ENCODE assay signal across 17 cellular contexts in the genomic region with DNA sequence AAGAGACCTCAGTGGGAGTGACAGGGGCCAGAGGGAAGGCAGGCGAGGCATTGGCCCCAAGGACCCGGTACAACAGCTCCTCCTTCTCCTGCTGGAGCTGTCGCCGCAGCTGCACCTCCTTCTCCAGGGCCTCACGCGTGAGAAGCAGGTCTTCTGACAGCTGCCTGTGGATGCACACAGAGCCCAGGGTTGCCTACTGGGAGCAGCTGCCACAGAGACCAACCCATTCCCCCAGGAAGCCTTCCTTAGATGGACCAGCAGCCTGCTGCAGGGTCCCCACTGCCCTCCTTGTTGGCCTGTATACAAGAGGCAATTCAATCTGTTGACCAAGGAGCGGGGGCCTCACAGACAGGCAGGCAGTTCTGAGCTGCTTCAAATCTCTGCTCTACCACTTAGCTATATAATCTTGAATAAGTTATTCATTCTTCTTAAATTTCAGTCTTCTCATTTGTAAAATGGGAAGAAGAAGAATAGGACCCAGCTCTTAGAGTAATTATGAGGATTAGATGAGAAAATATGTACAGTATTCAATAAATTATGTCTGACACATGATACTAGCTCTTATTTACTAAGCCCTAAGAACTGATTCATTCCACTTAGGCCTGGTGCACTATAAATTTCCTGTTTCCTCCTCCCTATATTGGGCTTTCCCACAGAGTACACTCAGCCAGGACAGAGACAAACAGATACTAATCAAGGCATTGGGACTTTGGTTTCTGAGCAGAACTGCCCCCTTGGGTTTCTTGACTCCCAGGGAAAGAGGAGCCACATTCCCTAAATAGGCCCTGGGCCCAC. TPM values are rescaled to one million over a fixed set of nuclear protein-coding genes. Genes with fewer than 3 reads are reported as not detected.
DNase-seq lines count a peak whose midpoint lies in the region; ATAC-seq and FAIRE-seq lines count a peak whose summit lies in the region.
"Had no signal": no experiment of that assay in that cellular context is flagged by ENCODE, and none has a peak within 500 bp of the region (broad histone marks: within the 10 kb centered on the region; RNA-seq: fewer than 3 reads in every experiment).

No MANE protein-coding gene starts in this region.

- H3K27me3 Mint-ChIP-seq in effector memory CD8-positive, alpha-beta T cell: no peaks in the 10 kb centered on the region
- H3K27me3 Mint-ChIP-seq: activated CD4-positive, alpha-beta T cell treated with anti-CD3 and anti-CD28 coated beads for 36 hours had no signal

- H3K14ac ChIP-seq in neuronal stem cell (ENCODE audit: low read length): no peak overlapping the region

- peak overlapping the region; percentile 1 for H3K18ac ChIP-seq in neuronal stem cell (ENCODE audit: low read length)

- no peak overlapping the region for H3K9ac ChIP-seq in neuronal stem cell (ENCODE audit: low read depth, low read length, poor library complexity)

- no peak overlapping the region for H2BK15ac ChIP-seq in neuronal stem cell (ENCODE audit: low read length)

- peaks cover 53% of the 10 kb centered on the region for H3K36me3 Mint-ChIP-seq in effector memory CD8-positive, alpha-beta T cell (ENCODE audit: insufficient read depth)

- H3K4me1 ChIP-seq in neuronal stem cell (ENCODE audit: control insufficient read depth in 2 of 2, insufficient read depth in 1 of 2, low read depth in 1 of 2, low read length in 2 of 2): peaks cover 0 to 1% of the 10 kb centered on the region in 2 donors
- H3K4me1 ChIP-seq: A549, tibial nerve had no signal

- H4K91ac ChIP-seq in neuronal stem cell (ENCODE audit: low read depth, low read length, poor library complexity): no peak overlapping the region

- no peak for FAIRE-seq in frontal cortex (lab: Jason Lieb, UNC)
- FAIRE-seq: A549, endometrium had no signal

- no peak overlapping the region for H2BK5ac ChIP-seq in neuronal stem cell (ENCODE audit: low read length)

- H4K8ac ChIP-seq in neuronal stem cell (ENCODE audit: low read depth, low read length): no peak overlapping the region

- peak; percentile 38 for DNase-seq in NCI-H1436 (lab: John Stamatoyannopoulos, UW)
- no peak for DNase-seq in NCI-H1436 treated with DMSO at 0.1 percent for 48 hours (lab: John Stamatoyannopoulos, UW)
- peak; percentile 27 for DNase-seq in LHCN-M2 (ENCODE audit: low read depth)
- DNase-seq in effector memory CD8-positive, alpha-beta T cell: no peak
- no peak for DNase-seq in neuronal stem cell (ENCODE audit: low spot score)
- no peak for DNase-seq in GOT3 (lab: John Stamatoyannopoulos, UW)
- no peak for DNase-seq in frontal cortex (ENCODE audit: low spot score in 2 of 2)
- DNase-seq: activated CD4-positive, alpha-beta T cell treated with anti-CD3 and anti-CD28 coated beads for 36 hours; activated effector memory CD4-positive, alpha-beta T cell treated with Interleukin-2 at 50 U/mL for 16 hours; brain microvascular endothelial cell; NCI-H2227 treated with DMSO at 0.1 percent for 48 hours; OCI-M1 had no signal

- no peak overlapping the region for H3K4me3 Mint-ChIP-seq in effector memory CD8-positive, alpha-beta T cell
- H3K4me3 Mint-ChIP-seq: activated CD4-positive, alpha-beta T cell treated with anti-CD3 and anti-CD28 coated beads for 36 hours; T-helper 1 cell treated with Interleukin-12 subunit alpha and Interleukin-12 subunit beta and Interleukin-4 antibody, amounts not matched to agents 30 μg/mL and 1 μg/mL, for 36 hours had no signal

- H3K27ac Mint-ChIP-seq in effector memory CD8-positive, alpha-beta T cell: peak overlapping the region; percentile 35 to 73
- H3K27ac Mint-ChIP-seq: T-helper 1 cell treated with Interleukin-12 subunit alpha and Interleukin-12 subunit beta and Interleukin-4 antibody, amounts not matched to agents 30 μg/mL and 1 μg/mL, for 36 hours had no signal

- H2BK12ac ChIP-seq in neuronal stem cell (ENCODE audit: low read length): no peak overlapping the region

- H3K9me3 ChIP-seq in neuronal stem cell (replicated peaks in 1 of 2; ENCODE audit: control insufficient read depth in 2 of 2, insufficient read depth in 1 of 2, low read depth in 1 of 2, low read length in 2 of 2): no peaks in the 10 kb centered on the region

- H2AK5ac ChIP-seq in neuronal stem cell (ENCODE audit: low read depth, low read length): no peak overlapping the region

- no peak overlapping the region for H3K4me2 ChIP-seq in neuronal stem cell (ENCODE audit: insufficient read depth, low read length, poor library complexity, severe bottlenecking)
- H3K4me2 ChIP-seq: A549 had no signal

- no peak overlapping the region for H3K27ac ChIP-seq in neuronal stem cell (replicated peaks; ENCODE audit: low read length)
- H3K27ac ChIP-seq: A549, brain microvascular endothelial cell, tibial nerve had no signal

- no peak for ATAC-seq in effector memory CD8-positive, alpha-beta T cell (replicated peaks)
- ATAC-seq in HG03139 (IDR thresholded peaks at IDR 0.05; ENCODE audit: unreplicated experiment): no peak
- ATAC-seq: A549; activated CD4-positive, alpha-beta T cell treated with anti-CD3 and anti-CD28 coated beads for 36 hours had no signal

- peaks cover 10 to 11% of the 10 kb centered on the region in 2 donors for H3K4me1 Mint-ChIP-seq in effector memory CD8-positive, alpha-beta T cell (ENCODE audit: low read depth in 2 of 2)

- no peaks in the 10 kb centered on the region for H3K9me3 Mint-ChIP-seq in effector memory CD8-positive, alpha-beta T cell

- H3K23ac ChIP-seq in neuronal stem cell (ENCODE audit: low read depth, low read length, poor library complexity): no peak overlapping the region

- H3K27me3 ChIP-seq in neuronal stem cell (ENCODE audit: control insufficient read depth in 3 of 3, insufficient read depth in 3 of 3, low read depth in 1 of 3, low read length in 3 of 3): peaks cover 0 to 26% (median 0%) of the 10 kb centered on the region in 3 experiments
- H3K27me3 ChIP-seq: brain microvascular endothelial cell, tibial nerve had no signal

- H3K4me3 ChIP-seq in neuronal stem cell (ENCODE audit: low read length in 2 of 2): no peak overlapping the region
- H3K4me3 ChIP-seq: A549, tibial nerve had no signal

- no peak overlapping the region for H2AFZ ChIP-seq in neuronal stem cell (ENCODE audit: low read length)

- H3K79me1 ChIP-seq in neuronal stem cell (ENCODE audit: low read depth, low read length): no peaks in the 10 kb centered on the region

- no CpG with 5 or more reads among the region's 7 CpGs for WGBS in neuronal stem cell (ENCODE audit: extremely low coverage in 2 of 2, insufficient read length in 2 of 2, insufficient replicate concordance in 1 of 2), 2 donors

- no peaks in the 10 kb centered on the region for H3K36me3 ChIP-seq in neuronal stem cell (replicated peaks in 1 of 2; ENCODE audit: control insufficient read depth in 2 of 2, insufficient read depth in 2 of 2, low read length in 2 of 2)
- H3K36me3 ChIP-seq: brain microvascular endothelial cell had no signal

- no peak overlapping the region for H3K4ac ChIP-seq in neuronal stem cell (ENCODE audit: low read length)

- H2BK120ac ChIP-seq in neuronal stem cell (ENCODE audit: low read depth, low read length): no peak overlapping the region

RNA-seq across cellular contexts. Expression of gene ANXA6, which starts 26.1 kb away (rescaled TPM):
- 777 and 795 TPM in 2 replicates for total RNA-seq in LHCN-M2 (2014; rRNA removed)
- polyA plus RNA-seq in LHCN-M2 (2012): 870 TPM
- polyA plus RNA-seq in neuronal stem cell (2013, experiment 1 of 2): 47.1 TPM
- 45.5 TPM for polyA plus RNA-seq in neuronal stem cell (2013, experiment 2 of 2)
- total RNA-seq in frontal cortex: 48.9 TPM

RNA-seq across cellular contexts. Expression of gene CCDC69, which starts 40.2 kb away (rescaled TPM):
- total RNA-seq in LHCN-M2 (2014; rRNA removed) (0.13 and 0.29 TPM in 2 replicates), frontal cortex (0.41 TPM)
- 0.27 TPM for polyA plus RNA-seq in LHCN-M2 (2012)
- polyA plus RNA-seq in neuronal stem cell (2013, experiment 1 of 2): 0.03 TPM
- polyA plus RNA-seq in neuronal stem cell (2013, experiment 2 of 2): 0.03 TPM

Comparison
In these comparisons a context has a peak if more than half of its experiments do, and no peak if none do; other contexts are left out.
1. DNase-seq: peak in NCI-H1436 (single experiment) and LHCN-M2 (single experiment); none in NCI-H1436 treated with DMSO at 0.1 percent for 48 hours (single experiment), effector memory CD8-positive, alpha-beta T cell (0 of 3), neuronal stem cell (single experiment), GOT3 (single experiment) and frontal cortex (0 of 2).
2. RNA of gene ANXA6, which starts 26.1 kb away (total RNA-seq): 777 to 795 TPM in LHCN-M2; 48.9 TPM in frontal cortex (single experiment); every median in the first group is over 10 times any median in the second.